Comparison of ENCODE assay signal across 9 cellular contexts in the genomic region with DNA sequence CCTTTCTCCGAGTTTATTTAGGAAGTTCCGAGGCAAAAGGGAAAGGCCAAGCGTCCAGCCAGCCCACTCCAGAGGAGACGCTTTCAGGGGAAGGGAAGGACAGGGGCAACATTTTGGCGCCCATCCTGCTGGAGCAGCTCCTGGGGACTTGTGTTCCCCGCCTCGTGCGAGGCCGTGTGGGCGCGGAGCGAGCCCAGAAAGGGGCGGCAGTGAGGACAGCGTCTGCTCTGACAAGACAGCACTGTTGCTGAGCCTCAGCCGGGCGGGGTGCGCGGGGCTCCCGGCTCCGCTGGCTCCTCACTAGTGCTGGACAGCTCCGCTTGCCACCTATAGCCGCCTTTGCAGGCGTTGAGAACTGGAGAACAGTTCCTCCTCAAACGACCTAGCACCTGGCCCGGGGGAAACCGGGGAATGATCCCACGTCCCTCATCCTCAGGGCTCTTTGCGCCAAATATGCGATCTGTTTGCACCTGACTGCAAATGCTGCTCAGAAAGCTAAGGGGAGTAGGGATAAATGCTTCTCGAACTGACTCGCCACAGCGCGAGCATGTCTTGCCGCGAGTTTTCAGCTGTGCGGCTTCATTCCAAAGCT. TPM values are rescaled to one million over a fixed set of nuclear protein-coding genes. Genes with fewer than 3 reads are reported as not detected.
DNase-seq lines count a peak whose midpoint lies in the region; FAIRE-seq and TF ChIP-seq lines count a peak whose summit lies in the region.
"Had no signal": no experiment of that assay in that cellular context is flagged by ENCODE, and none has a peak within 500 bp of the region (broad histone marks: within the 10 kb centered on the region; RNA-seq: fewer than 3 reads in every experiment).

No MANE protein-coding gene starts in this region.

- peaks cover 52% of the 10 kb centered on the region for H3K27me3 Mint-ChIP-seq in type B pancreatic cell

- no peaks in the 10 kb centered on the region for H3K36me3 ChIP-seq in ACC112 (ENCODE audit: insufficient read depth, low read length)
- no peaks in the 10 kb centered on the region for H3K36me3 ChIP-seq in mesendoderm (ENCODE audit: control insufficient read depth, insufficient read depth, low read length)

- peaks cover 76% of the 10 kb centered on the region for H3K27me3 ChIP-seq in ACC112 (ENCODE audit: insufficient read depth, low read length)
- H3K27me3 ChIP-seq in mesendoderm (ENCODE audit: insufficient read depth, low read length, poor library complexity) = peaks cover 3% of the 10 kb centered on the region

- peak overlapping the region; percentile 91 for H3K4me3 Mint-ChIP-seq in type B pancreatic cell

- FAIRE-seq in H54 (lab: Jason Lieb, UNC) = no peak
- FAIRE-seq: colon had no signal

- no peak overlapping the region for H2BK120ac ChIP-seq in mesendoderm (ENCODE audit: low read depth, low read length)

- no peak overlapping the region for H2BK5ac ChIP-seq in mesendoderm (ENCODE audit: low read length)

- H3K79me2 ChIP-seq in ACC112 (ENCODE audit: control insufficient read depth, insufficient read depth, low read length, unreplicated experiment) (no peaks in the 10 kb centered on the region), mesendoderm (ENCODE audit: control insufficient read depth, insufficient read depth, low read length) (no peaks in the 10 kb centered on the region)

- peak overlapping the region; percentile 64 for H3K27ac Mint-ChIP-seq in type B pancreatic cell

- H3K4me3 ChIP-seq in ACC112 (ENCODE audit: low read depth, low read length) (peak overlapping the region; percentile 79), mesendoderm (ENCODE audit: low read length) (no peak overlapping the region)

- H2AK5ac ChIP-seq in mesendoderm (ENCODE audit: low read length) = no peak overlapping the region

- H3K18ac ChIP-seq in mesendoderm (ENCODE audit: low read length) = no peak overlapping the region

- TF ChIP-seq CTCF in type B pancreatic cell (conservative IDR thresholded peaks at IDR 0.05) = no peak

- no peaks in the 10 kb centered on the region for H3K36me3 Mint-ChIP-seq in type B pancreatic cell

- peak overlapping the region; percentile 60 for H2AFZ ChIP-seq in ACC112 (ENCODE audit: low read length, unreplicated experiment)

- no peak overlapping the region for H3K4ac ChIP-seq in mesendoderm (ENCODE audit: low read depth, low read length)

- H3K9me3 Mint-ChIP-seq in type B pancreatic cell = no peaks in the 10 kb centered on the region

- no peak overlapping the region for H2BK15ac ChIP-seq in mesendoderm (replicated peaks; ENCODE audit: low read depth)

- peak overlapping the region; percentile 63 for H3K4me2 ChIP-seq in mesendoderm (ENCODE audit: low read length)

- no peak overlapping the region for H4K8ac ChIP-seq in mesendoderm (ENCODE audit: low read depth, low read length)

- H3K27ac ChIP-seq in ACC112 (ENCODE audit: low read depth, low read length) = no peak overlapping the region
- H3K27ac ChIP-seq in mesendoderm (ENCODE audit: low read depth, low read length) = no peak overlapping the region

- H3K23ac ChIP-seq in mesendoderm (ENCODE audit: low read length) = no peak overlapping the region

- peak; percentile 47 for DNase-seq in H54 (ENCODE audit: insufficient read length, low spot score)
- DNase-seq in T1000 (lab: John Stamatoyannopoulos, UW) = peak; percentile 35
- DNase-seq in erythroblast (lab: John Stamatoyannopoulos, UW) = peak; percentile 9 to 32
- DNase-seq in mesendoderm = peak; percentile 91
- DNase-seq in type B pancreatic cell (ENCODE audit: extremely low spot score, unreplicated experiment) = peak; percentile 82
- no peak for DNase-seq in effector CD8-positive, alpha-beta T cell (lab: John Stamatoyannopoulos, UW)
- no peak for DNase-seq in NCI-H1436 treated with DMSO at 0.1 percent for 48 hours (lab: John Stamatoyannopoulos, UW)

- no peak overlapping the region for H3K56ac ChIP-seq in mesendoderm (ENCODE audit: low read length)

- no peak overlapping the region for H4K5ac ChIP-seq in mesendoderm (ENCODE audit: low read length)

- peaks cover 10% of the 10 kb centered on the region for H3K4me1 Mint-ChIP-seq in type B pancreatic cell (ENCODE audit: unreplicated experiment)

- peaks cover 12% of the 10 kb centered on the region for H3K4me1 ChIP-seq in ACC112 (ENCODE audit: control insufficient read depth, insufficient read depth, low read length, unreplicated experiment)
- peaks cover 3% of the 10 kb centered on the region for H3K4me1 ChIP-seq in mesendoderm (ENCODE audit: control insufficient read depth, low read depth, low read length)

- TF ChIP-seq POLR2A in H54 (IDR thresholded peaks at IDR 0.05; ENCODE audit: low read depth, low read length) (no peak), erythroblast (IDR thresholded peaks at IDR 0.05; ENCODE audit: low read length) (no peak)

- peak overlapping the region; percentile 19 for H3K9ac ChIP-seq in mesendoderm (ENCODE audit: low read length)

- no CpG with 5 or more reads among the region's 36 CpGs for WGBS in mesendoderm (ENCODE audit: extremely low coverage, insufficient coverage, low lambda C conversion rate)

- no peaks in the 10 kb centered on the region for H3K79me1 ChIP-seq in mesendoderm (ENCODE audit: low read length)

RNA-seq across cellular contexts. Expression of a gene that starts 0.7 kb away (rescaled TPM):
- 0.48 TPM for polyA plus RNA-seq in mesendoderm (2013, experiment 1 of 2)
- 0.38 TPM for polyA plus RNA-seq in mesendoderm (2013, experiment 2 of 2)
- total RNA-seq in type B pancreatic cell (ENCODE audit: low replicate concordance) = 12.2 and 13.2 TPM in 2 replicates

Comparison
In these comparisons a context has a peak if more than half of its experiments do, and no peak if none do; other contexts are left out.
1. DNase-seq: peak in H54 (single experiment), T1000 (single experiment), erythroblast (2 of 2), mesendoderm (single experiment) and type B pancreatic cell (single experiment); none in effector CD8-positive, alpha-beta T cell (single experiment) and NCI-H1436 treated with DMSO at 0.1 percent for 48 hours (single experiment).